21 cellular contexts compared by ENCODE assay signal in the genomic region with DNA sequence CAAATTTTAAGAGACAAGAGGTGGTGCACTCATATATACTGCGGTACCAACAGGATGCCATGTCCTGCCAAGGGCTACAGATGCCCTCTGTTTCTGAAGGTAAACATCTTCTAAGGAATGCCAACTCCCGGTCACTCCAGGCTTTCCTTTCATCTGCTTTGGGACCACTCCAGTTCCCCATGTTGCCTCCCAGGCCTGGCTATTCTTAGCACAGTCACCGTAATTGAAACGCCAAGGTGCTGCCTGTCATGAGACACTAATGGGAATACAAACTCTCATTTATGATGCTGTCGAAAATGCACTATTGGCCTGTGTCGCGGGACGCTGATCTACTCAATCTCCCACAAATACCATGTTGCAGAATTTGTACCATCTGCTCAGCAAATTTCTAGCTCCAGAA.
DNase-seq lines count a peak whose midpoint lies in the region; ATAC-seq and TF ChIP-seq lines count a peak whose summit lies in the region.
"Had no signal": no experiment of that assay in that cellular context is flagged by ENCODE, and none has a peak within 500 bp of the region (broad histone marks: within the 10 kb centered on the region; RNA-seq: fewer than 3 reads in every experiment).

No MANE protein-coding gene starts in this region.

- WGBS in sigmoid colon, 2 donors, result 92 to 96% methylated on average over 8 of the region's 8 CpGs

- peak; percentile 32 to 60 for ATAC-seq in left cardiac atrium
- no peak for ATAC-seq in lower lobe of right lung
- ATAC-seq in GM18870 (IDR thresholded peaks at IDR 0.05; ENCODE audit: unreplicated experiment), result no peak

- H3K9me3 ChIP-seq in sigmoid colon, result no peaks in the 10 kb centered on the region
- H3K9me3 ChIP-seq in lower lobe of right lung, result no peaks in the 10 kb centered on the region
- H3K9me3 ChIP-seq: SK-N-SH had no signal

- peak overlapping the region; percentile 42 for H3K27ac ChIP-seq in cingulate gyrus (ENCODE audit: low read depth, low read length)
- H3K27ac ChIP-seq in sigmoid colon, result peak overlapping the region in 3 of 4 donors; percentile 2 to 60 (median 56)
- no peak overlapping the region for H3K27ac ChIP-seq in lower lobe of right lung
- H3K27ac ChIP-seq: PC-9 had no signal

- H3K4me1 ChIP-seq in sigmoid colon (peaks cover 0 to 51% (median 39%) of the 10 kb centered on the region in 4 donors), lower lobe of right lung (peaks cover 27% of the 10 kb centered on the region)

- DNase-seq in NCI-H2227 treated with DMSO at 0.1 percent for 48 hours (lab: John Stamatoyannopoulos, UW) (peak; percentile 26), left cardiac atrium (no peak), sigmoid colon (peak; percentile 73), T-helper 2 cell (no peak), lower lobe of right lung (no peak), GOT3 (lab: John Stamatoyannopoulos, UW) (no peak)
- DNase-seq: ACHN; Calu3; CD4-positive, CD25-positive, alpha-beta regulatory T cell; DMS79; GDM1; Kasumi-1; MV-4-11; NCI-H1417 treated with DMSO at 0.1 percent for 48 hours; NCI-H2081 treated with DMSO at 0.1 percent for 48 hours; NCI-H226; NCI-H69; PC-9; SK-N-SH had no signal

- H3K27me3 ChIP-seq in sigmoid colon (no peaks in the 10 kb centered on the region), lower lobe of right lung (ENCODE audit: low read depth) (no peaks in the 10 kb centered on the region)

- peaks cover 3 to 56% (median 13%) of the 10 kb centered on the region in 4 donors for H3K36me3 ChIP-seq in sigmoid colon
- peaks cover 42% of the 10 kb centered on the region for H3K36me3 ChIP-seq in lower lobe of right lung

- TF ChIP-seq CTCF in sigmoid colon (IDR thresholded peaks at IDR 0.05), result no peak
- no peak for TF ChIP-seq CTCF in lower lobe of right lung (IDR thresholded peaks at IDR 0.05)

- intact Hi-C loops in left cardiac atrium (cut with DNase I) (loop anchor here in 1 of 2 donors (5.0 kb wide), 1 partner anchor 76 kb away; no protein-coding TSS in a partner anchor), sigmoid colon (cut with DNase I) (loop anchor here (5.0 to 10.0 kb wide), 2 partner anchors 76 to 139 kb away; no protein-coding TSS in a partner anchor), lower lobe of right lung (cut with DNase I) (no loop called here)

- H3K4me3 ChIP-seq in sigmoid colon, result no peak overlapping the region
- no peak overlapping the region for H3K4me3 ChIP-seq in lower lobe of right lung
- H3K4me3 ChIP-seq: PC-9 had no signal

- no peak for TF ChIP-seq POLR2A in sigmoid colon (IDR thresholded peaks at IDR 0.05)

- peak in 2 of 4 donors; percentile 13 to 20 for TF ChIP-seq EP300 in sigmoid colon (IDR thresholded peaks at IDR 0.05)

Comparison
In these comparisons a context has a peak if more than half of its experiments do, and no peak if none do; other contexts are left out.
1. DNase-seq: peak in NCI-H2227 treated with DMSO at 0.1 percent for 48 hours (single experiment) and sigmoid colon (single experiment); none in left cardiac atrium (single experiment), T-helper 2 cell (0 of 5), lower lobe of right lung (single experiment) and GOT3 (single experiment).
2. ATAC-seq: peak in left cardiac atrium (2 of 2); none in lower lobe of right lung (0 of 2) and GM18870 (single experiment).